In the genomic region with DNA sequence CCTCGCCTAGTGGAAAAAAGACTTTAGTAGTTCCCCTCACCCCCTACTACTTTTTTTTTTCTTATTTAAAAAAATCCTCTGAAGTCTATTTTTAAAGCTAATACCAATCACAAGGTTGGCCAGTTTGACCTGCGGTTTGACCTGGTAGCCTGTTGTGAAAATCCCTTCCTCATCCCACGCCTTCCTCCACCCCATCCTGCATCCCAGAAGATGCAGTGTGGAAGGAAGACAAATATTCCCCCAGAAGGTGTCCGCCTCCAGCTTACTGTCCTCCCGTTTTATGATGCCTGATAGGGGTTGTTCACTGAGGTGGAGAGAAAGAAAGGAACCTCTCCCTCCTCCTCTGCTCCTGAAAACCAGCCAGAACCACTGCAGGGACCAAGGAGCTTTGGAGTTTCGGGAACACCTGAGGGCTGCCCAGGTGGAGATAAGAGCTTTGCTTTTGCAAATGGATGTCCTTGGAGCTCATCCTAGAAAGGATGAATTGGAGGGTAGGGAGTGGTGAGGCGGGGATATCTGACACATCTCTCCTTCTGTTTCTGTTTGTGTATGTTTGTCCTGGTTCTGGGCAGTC, we compare ENCODE assay signal across 12 cellular contexts. TPM values are rescaled to one million over a fixed set of nuclear protein-coding genes. Genes with fewer than 3 reads are reported as not detected.
DNase-seq lines count a peak whose midpoint lies in the region; ATAC-seq and TF ChIP-seq lines count a peak whose summit lies in the region.
"Had no signal": no experiment of that assay in that cellular context is flagged by ENCODE, and none has a peak within 500 bp of the region (broad histone marks: within the 10 kb centered on the region; RNA-seq: fewer than 3 reads in every experiment).

No MANE protein-coding gene starts in this region.

- intact Hi-C loops in right cardiac atrium (cut with DNase I), result no loop called here
- intact Hi-C loops in cardiac septum (cut with DNase I), result no loop called here

- no peak overlapping the region for H3K27ac Mint-ChIP-seq in nephron progenitor cell
- no peak overlapping the region for H3K27ac Mint-ChIP-seq in activated CD8-positive, alpha-beta memory T cell treated with anti-CD3 and anti-CD28 coated beads, Interleukin-2, amount 10 ng/mL, durations not matched to agents 7 days and 5 days
- H3K27ac Mint-ChIP-seq: activated naive CD4-positive, alpha-beta T cell treated with anti-CD3 and anti-CD28 coated beads, Interleukin-2, amount 50 U/mL, for 72 hours had no signal

- H3K4me3 Mint-ChIP-seq in nephron progenitor cell, result peak overlapping the region; percentile 76
- H3K4me3 Mint-ChIP-seq in activated CD8-positive, alpha-beta memory T cell treated with anti-CD3 and anti-CD28 coated beads, Interleukin-2, amount 10 ng/mL, durations not matched to agents 7 days and 5 days, result no peak overlapping the region

- H3K9me3 ChIP-seq in right cardiac atrium (ENCODE audit: control insufficient read depth, low read length), result no peaks in the 10 kb centered on the region

- no peaks in the 10 kb centered on the region for H3K4me1 ChIP-seq in right cardiac atrium (ENCODE audit: control insufficient read depth, insufficient read depth, low read length)

- no peak for ATAC-seq in right cardiac atrium
- no peak for ATAC-seq in activated CD8-positive, alpha-beta memory T cell treated with anti-CD3 and anti-CD28 coated beads, Interleukin-2, amount 10 ng/mL, durations not matched to agents 7 days and 5 days

- H3K36me3 Mint-ChIP-seq in nephron progenitor cell (ENCODE audit: low read depth), result no peaks in the 10 kb centered on the region
- no peaks in the 10 kb centered on the region for H3K36me3 Mint-ChIP-seq in activated CD8-positive, alpha-beta memory T cell treated with anti-CD3 and anti-CD28 coated beads, Interleukin-2, amount 10 ng/mL, durations not matched to agents 7 days and 5 days
- H3K36me3 Mint-ChIP-seq: activated naive CD4-positive, alpha-beta T cell treated with anti-CD3 and anti-CD28 coated beads, Interleukin-2, amount 50 U/mL, for 72 hours had no signal

- peaks cover 3% of the 10 kb centered on the region for H3K27me3 ChIP-seq in right cardiac atrium (ENCODE audit: control insufficient read depth, insufficient read depth)

- WGBS in right cardiac atrium, result 20% methylated on average over 7 of the region's 7 CpGs

- H3K9me3 Mint-ChIP-seq in nephron progenitor cell, result peaks cover 5% of the 10 kb centered on the region
- H3K9me3 Mint-ChIP-seq in activated CD8-positive, alpha-beta memory T cell treated with anti-CD3 and anti-CD28 coated beads, Interleukin-2, amount 10 ng/mL, durations not matched to agents 7 days and 5 days (ENCODE audit: low read depth), result no peaks in the 10 kb centered on the region
- H3K9me3 Mint-ChIP-seq: activated naive CD4-positive, alpha-beta T cell treated with anti-CD3 and anti-CD28 coated beads, Interleukin-2, amount 50 U/mL, for 72 hours had no signal

- H3K27ac ChIP-seq in right cardiac atrium (ENCODE audit: low read length), result no peak overlapping the region
- no peak overlapping the region for H3K27ac ChIP-seq in coronary artery

- TF ChIP-seq CTCF in coronary artery (IDR thresholded peaks at IDR 0.05) (no peak), nephron progenitor cell (IDR thresholded peaks at IDR 0.05) (no peak)

- DNase-seq in right cardiac atrium (no peak), cardiac septum (ENCODE audit: low spot score) (no peak), coronary artery (ENCODE audit: low spot score) (no peak), nephron progenitor cell (no peak), NCI-H446 treated with DMSO at 0.1 percent for 48 hours (lab: John Stamatoyannopoulos, UW) (no peak), anterior cingulate cortex (lab: John Stamatoyannopoulos, UW) (no peak), NCI-H2029 (lab: John Stamatoyannopoulos, UW) (no peak)
- no peak for DNase-seq in activated CD8-positive, alpha-beta memory T cell treated with anti-CD3 and anti-CD28 coated beads, Interleukin-2, amount 10 ng/mL, durations not matched to agents 7 days and 5 days
- DNase-seq: NCI-H2107, T-helper 2 cell had no signal

- H3K4me1 Mint-ChIP-seq in nephron progenitor cell, result peaks cover 15% of the 10 kb centered on the region
- peaks cover 4% of the 10 kb centered on the region for H3K4me1 Mint-ChIP-seq in activated CD8-positive, alpha-beta memory T cell treated with anti-CD3 and anti-CD28 coated beads, Interleukin-2, amount 10 ng/mL, durations not matched to agents 7 days and 5 days

- H3K27me3 Mint-ChIP-seq in nephron progenitor cell (ENCODE audit: low read depth, poor library complexity), result peaks cover 98% of the 10 kb centered on the region
- H3K27me3 Mint-ChIP-seq in activated CD8-positive, alpha-beta memory T cell treated with anti-CD3 and anti-CD28 coated beads, Interleukin-2, amount 10 ng/mL, durations not matched to agents 7 days and 5 days, result peaks cover 67% of the 10 kb centered on the region

- peak overlapping the region; percentile 75 for H3K4me3 ChIP-seq in right cardiac atrium (ENCODE audit: low read length)
- peak overlapping the region; percentile 67 for H3K4me3 ChIP-seq in coronary artery

- CTCF ChIA-PET in activated CD8-positive, alpha-beta memory T cell treated with anti-CD3 and anti-CD28 coated beads, Interleukin-2, amount 10 ng/mL, durations not matched to agents 7 days and 5 days (lab: Charles Lee), result interaction anchor here (1.1 kb wide), 1 partner anchor 572 kb away, joined by 3 read pairs; no protein-coding TSS in a partner anchor

RNA-seq across cellular contexts. Expression of a gene that starts 0.9 kb away (rescaled TPM):
- under 1 TPM in 2 of 4 donors, not detected in 2; 0.09 to 0.36 TPM for total RNA-seq in right cardiac atrium
- 0.52 TPM for polyA plus RNA-seq in right cardiac atrium
- 0.24 TPM for total RNA-seq in cardiac septum
- total RNA-seq in activated CD8-positive, alpha-beta memory T cell treated with anti-CD3 and anti-CD28 coated beads, Interleukin-2, amount 10 ng/mL, durations not matched to agents 7 days and 5 days, result not detected
- total RNA-seq: glomerular endothelial cell had no signal

RNA-seq across cellular contexts. Expression of a gene that starts 32.6 kb away (rescaled TPM):
- total RNA-seq in right cardiac atrium (10 to 100 TPM; 17.1 to 17.9 (median 17.7) TPM), cardiac septum (18.5 TPM)
- polyA plus RNA-seq in right cardiac atrium, result 9.6 TPM
- 10 to 100 TPM; 24.9 to 27.1 TPM for total RNA-seq in activated CD8-positive, alpha-beta memory T cell treated with anti-CD3 and anti-CD28 coated beads, Interleukin-2, amount 10 ng/mL, durations not matched to agents 7 days and 5 days
